In genomic region chr1:59018860-59019259, GRCh38 we compare ENCODE assay signal across 1 cellular context.
TF ChIP-seq lines count a peak whose summit lies in the region.

No MANE protein-coding gene starts in this region.

TF ChIP-seq in K562, 482 proteins besides CTCF, POLR2A, EP300 and RAD21:
- TF ChIP-seq MEF2D (tag; conservative IDR thresholded peaks at IDR 0.05; ENCODE audit: low read depth) = peak; percentile 47; the same call in 1 of the 2 replicates
- no peak for TF ChIP-seq FOS (IDR thresholded peaks at IDR 0.05; ENCODE audit: extremely low read depth, insufficient read length)
- TF ChIP-seq SPI1 (IDR thresholded peaks at IDR 0.05; ENCODE audit: borderline replicate concordance, low read depth, low read length) = no peak
- no peak for TF ChIP-seq CBFA2T2 (conservative IDR thresholded peaks at IDR 0.05)
- TF ChIP-seq, protein P1, sequence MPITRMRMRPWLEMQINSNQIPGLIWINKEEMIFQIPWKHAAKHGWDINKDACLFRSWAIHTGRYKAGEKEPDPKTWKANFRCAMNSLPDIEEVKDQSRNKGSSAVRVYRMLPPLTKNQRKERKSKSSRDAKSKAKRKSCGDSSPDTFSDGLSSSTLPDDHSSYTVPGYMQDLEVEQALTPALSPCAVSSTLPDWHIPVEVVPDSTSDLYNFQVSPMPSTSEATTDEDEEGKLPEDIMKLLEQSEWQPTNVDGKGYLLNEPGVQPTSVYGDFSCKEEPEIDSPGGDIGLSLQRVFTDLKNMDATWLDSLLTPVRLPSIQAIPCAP (CRISPR knock-in tag; IDR thresholded peaks at IDR 0.05; ENCODE audit: borderline replicate concordance) = no peak
